ENCODE assay signal across 22 cellular contexts in the genomic region with DNA sequence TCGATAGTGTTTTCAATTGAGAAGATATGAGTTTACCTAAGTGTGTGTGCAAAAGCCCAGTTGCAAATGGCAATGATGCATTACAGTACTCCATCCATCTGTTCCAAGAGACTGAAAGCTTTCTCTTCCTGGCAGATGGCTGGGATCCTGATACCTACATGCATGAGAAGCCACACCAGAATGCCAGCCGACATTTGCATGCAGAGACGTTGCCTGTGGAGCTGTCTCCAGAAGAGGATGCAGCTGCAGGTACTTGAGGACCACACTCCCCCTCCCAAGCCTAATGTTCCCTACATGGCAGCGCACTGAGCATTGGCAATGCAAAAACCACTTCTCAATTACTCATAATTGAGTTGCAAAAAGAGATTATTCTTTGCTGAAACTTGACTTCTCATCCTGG.
DNase-seq lines count a peak whose midpoint lies in the region; ATAC-seq and TF ChIP-seq lines count a peak whose summit lies in the region.
"Had no signal": no experiment of that assay in that cellular context is flagged by ENCODE, and none has a peak within 500 bp of the region (broad histone marks: within the 10 kb centered on the region; RNA-seq: fewer than 3 reads in every experiment).

No MANE protein-coding gene starts in this region.

- peaks cover 19% of the 10 kb centered on the region for H3K4me1 Mint-ChIP-seq in glutamatergic neuron (ENCODE audit: low read depth, unreplicated experiment)
- H3K4me1 Mint-ChIP-seq: activated naive CD8-positive, alpha-beta T cell treated with anti-CD3 and anti-CD28 coated beads for 36 hours; CD4-positive, alpha-beta memory T cell; central memory CD8-positive, alpha-beta T cell had no signal

- no peaks in the 10 kb centered on the region for H3K27me3 Mint-ChIP-seq in glutamatergic neuron (ENCODE audit: unreplicated experiment)
- H3K27me3 Mint-ChIP-seq: activated naive CD8-positive, alpha-beta T cell treated with anti-CD3 and anti-CD28 coated beads for 36 hours; CD4-positive, alpha-beta memory T cell; central memory CD8-positive, alpha-beta T cell had no signal

- H3K9me3 ChIP-seq in OCI-LY7 (ENCODE audit: low read length) = no peaks in the 10 kb centered on the region
- H3K9me3 ChIP-seq: pancreas had no signal

- TF ChIP-seq CTCF in glutamatergic neuron (IDR thresholded peaks at IDR 0.05; ENCODE audit: partially characterized antibody, unreplicated experiment) (no peak), OCI-LY7 (conservative IDR thresholded peaks at IDR 0.05; ENCODE audit: low read length) (no peak)

- no peak overlapping the region for H3K27ac ChIP-seq in OCI-LY7 (ENCODE audit: low read depth, low read length, poor library complexity, severe bottlenecking)
- H3K27ac ChIP-seq: pancreas had no signal

- H3K4me2 ChIP-seq in OCI-LY7 (ENCODE audit: low read length) = no peak overlapping the region

- DNase-seq in DMS79 treated with DMSO at 0.1 percent for 48 hours (lab: John Stamatoyannopoulos, UW) (peak; percentile 70), NCI-H1694 treated with DMSO at 0.1 percent for 48 hours (lab: John Stamatoyannopoulos, UW) (peak; percentile 79), NCI-H510A treated with DMSO at 0.1 percent for 48 hours (lab: John Stamatoyannopoulos, UW) (peak; percentile 95), glutamatergic neuron (peak; percentile 57), OCI-LY7 (ENCODE audit: low spot score) (no peak), hypothalamus (lab: John Stamatoyannopoulos, UW) (no peak)
- DNase-seq: activated naive CD8-positive, alpha-beta T cell treated with anti-CD3 and anti-CD28 coated beads for 36 hours; CD4-positive, alpha-beta memory T cell; foreskin fibroblast; IMR-90; NCI-H1436; nephron progenitor cell; pancreas; stimulated activated CD4-positive, alpha-beta T cell treated with anti-CD3 and anti-CD28 coated beads, Interleukin-15, amount 100 ng/mL, for 24 hours; stimulated activated CD8-positive, alpha-beta memory T cell treated with anti-CD3 and anti-CD28 coated beads, Interleukin-4, amount 100 ng/mL, for 48 hours; trophoblast cell had no signal

- H3K9me3 Mint-ChIP-seq in glutamatergic neuron (ENCODE audit: unreplicated experiment) = no peaks in the 10 kb centered on the region
- H3K9me3 Mint-ChIP-seq: activated naive CD8-positive, alpha-beta T cell treated with anti-CD3 and anti-CD28 coated beads for 36 hours; activated T-helper 2 cell treated with anti-CD3 and anti-CD28 coated beads, Interferon-gamma antibody, Interleukin-2, Interleukin-4, amounts not matched to agents 10 μg/mL and 5 μg/mL and 100 μg/mL, durations not matched to agents 14 hours and 24 hours and 36 hours; central memory CD8-positive, alpha-beta T cell; nephron progenitor cell; T-helper 2 cell treated with Interferon-gamma antibody and Interleukin-4, amounts not matched to agents 5 μg/mL and 100 μg/mL, for 36 hours; WTC11 had no signal

- CTCF ChIA-PET in OCI-LY7 (lab: Charles Lee; ENCODE audit: unreplicated experiment) = no interaction called here

- H3K9me2 ChIP-seq in OCI-LY7 (ENCODE audit: insufficient read depth, low read length) = no peaks in the 10 kb centered on the region

- H4K20me1 ChIP-seq in OCI-LY7 (ENCODE audit: insufficient read depth, low read length) = no peaks in the 10 kb centered on the region

- H3K79me2 ChIP-seq in OCI-LY7 (ENCODE audit: insufficient read depth, low read depth, low read length) = no peaks in the 10 kb centered on the region

- H3K4me3 Mint-ChIP-seq in glutamatergic neuron (ENCODE audit: unreplicated experiment) = no peak overlapping the region
- H3K4me3 Mint-ChIP-seq: activated naive CD8-positive, alpha-beta T cell treated with anti-CD3 and anti-CD28 coated beads for 36 hours; CD4-positive, alpha-beta memory T cell; central memory CD8-positive, alpha-beta T cell; nephron progenitor cell; T-helper 2 cell treated with Interferon-gamma antibody and Interleukin-4, amounts not matched to agents 5 μg/mL and 100 μg/mL, for 36 hours; WTC11 had no signal

- intact Hi-C loops in OCI-LY7 (cut with micrococcal nuclease; ENCODE audit: unreplicated experiment) = no loop called here

- ATAC-seq in GM18520 (IDR thresholded peaks at IDR 0.05; ENCODE audit: unreplicated experiment) (no peak), GM21717 (IDR thresholded peaks at IDR 0.05; ENCODE audit: unreplicated experiment) (no peak)
- ATAC-seq: pancreas, WTC11 had no signal

- POLR2A ChIA-PET in OCI-LY7 (lab: Charles Lee) = no interaction called here

- H3K4me3 ChIP-seq in OCI-LY7 (ENCODE audit: low read depth, low read length, poor library complexity, severe bottlenecking) = no peak overlapping the region
- H3K4me3 ChIP-seq: pancreas had no signal

- no peaks in the 10 kb centered on the region for H3K4me1 ChIP-seq in OCI-LY7 (ENCODE audit: insufficient read depth, low read length, poor library complexity, severe bottlenecking)
- H3K4me1 ChIP-seq: pancreas had no signal

- H3K27ac Mint-ChIP-seq in glutamatergic neuron (ENCODE audit: unreplicated experiment) = peak overlapping the region; percentile 44
- H3K27ac Mint-ChIP-seq: activated naive CD8-positive, alpha-beta T cell treated with anti-CD3 and anti-CD28 coated beads for 36 hours; activated T-helper 2 cell treated with anti-CD3 and anti-CD28 coated beads, Interferon-gamma antibody, Interleukin-2, Interleukin-4, amounts not matched to agents 10 μg/mL and 5 μg/mL and 100 μg/mL, durations not matched to agents 14 hours and 24 hours and 36 hours; CD4-positive, alpha-beta memory T cell; nephron progenitor cell; T-helper 2 cell treated with Interferon-gamma antibody and Interleukin-4, amounts not matched to agents 5 μg/mL and 100 μg/mL, for 36 hours; WTC11 had no signal

- no peaks in the 10 kb centered on the region for H3K36me3 Mint-ChIP-seq in glutamatergic neuron (ENCODE audit: unreplicated experiment)
- H3K36me3 Mint-ChIP-seq: activated naive CD8-positive, alpha-beta T cell treated with anti-CD3 and anti-CD28 coated beads for 36 hours; CD4-positive, alpha-beta memory T cell; WTC11 had no signal

- no peaks in the 10 kb centered on the region for H3K36me3 ChIP-seq in OCI-LY7 (ENCODE audit: insufficient read depth, low read length)
- H3K36me3 ChIP-seq: pancreas had no signal

- no TSS peak for BruUV-seq in OCI-LY7 (replicated peaks; lab: Mats Ljungman, UMichigan)

- H2AFZ ChIP-seq in OCI-LY7 (ENCODE audit: low read length) = no peak overlapping the region

Comparison
In these comparisons a context has a peak if more than half of its experiments do, and no peak if none do; other contexts are left out.
1. DNase-seq: peak in DMS79 treated with DMSO at 0.1 percent for 48 hours (single experiment), NCI-H1694 treated with DMSO at 0.1 percent for 48 hours (single experiment), NCI-H510A treated with DMSO at 0.1 percent for 48 hours (single experiment) and glutamatergic neuron (single experiment); none in OCI-LY7 (single experiment) and hypothalamus (0 of 51).